In the genomic region with DNA sequence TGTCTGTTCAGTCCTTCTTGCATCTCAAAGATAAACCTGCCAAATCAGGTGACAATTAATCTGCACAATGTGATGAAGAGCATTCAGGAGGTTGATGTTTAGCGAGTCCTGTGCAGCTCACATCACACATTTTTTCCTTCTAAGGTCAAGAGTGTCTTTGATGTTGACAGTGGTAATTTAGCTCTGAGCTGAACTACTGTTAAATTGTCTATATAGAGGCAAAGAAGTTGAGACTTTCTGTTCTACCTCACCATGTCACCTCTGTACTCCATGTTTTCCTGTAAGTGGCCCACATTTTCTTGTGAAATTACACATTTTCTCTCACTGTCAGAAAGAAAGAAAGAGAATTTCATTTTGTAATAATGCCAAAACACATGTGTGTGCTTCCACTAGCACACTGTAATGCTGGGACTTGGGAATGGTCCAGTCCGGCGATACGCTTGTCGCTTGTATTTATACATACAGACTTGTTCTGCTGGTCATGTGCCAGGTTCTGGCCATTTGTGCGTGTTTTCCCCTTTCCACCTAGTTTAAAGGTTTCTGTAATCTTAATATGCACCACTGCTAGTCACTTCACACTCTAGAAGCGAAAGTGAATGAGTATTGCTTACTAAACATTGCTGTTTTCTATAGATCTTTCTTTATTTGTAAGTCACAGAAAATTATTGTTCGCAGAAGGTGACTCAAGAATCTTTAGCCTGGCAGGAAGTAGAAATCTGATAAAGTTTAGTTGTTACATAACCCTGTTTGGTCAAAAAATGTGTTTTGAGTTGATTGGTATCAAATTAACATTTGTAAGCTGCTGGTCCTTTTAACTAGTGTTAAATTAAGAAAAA, we compare ENCODE assay signal across 9 cellular contexts.
DNase-seq lines count a peak whose midpoint lies in the region; ATAC-seq, FAIRE-seq and TF ChIP-seq lines count a peak whose summit lies in the region.
"Had no signal": no experiment of that assay in that cellular context is flagged by ENCODE, and none has a peak within 500 bp of the region (broad histone marks: within the 10 kb centered on the region; RNA-seq: fewer than 3 reads in every experiment).

No MANE protein-coding gene starts in this region.

- H3K9me2 ChIP-seq in OCI-LY7 (ENCODE audit: insufficient read depth, low read length), result no peaks in the 10 kb centered on the region

- H3K9ac ChIP-seq in K562 (ENCODE audit: insufficient read depth in 1 of 2, low read depth in 2 of 2, low read length in 2 of 2) (peak overlapping the region in 1 of 2 experiments; percentile 55; a peak in 2 of 4 replicates), keratinocyte (ENCODE audit: control insufficient read depth, extremely low read depth, insufficient read depth, low read length) (no peak overlapping the region)

- H3K9me1 ChIP-seq in K562 (ENCODE audit: control insufficient read depth, insufficient read depth, low read length), result no peaks in the 10 kb centered on the region
- H3K9me1 ChIP-seq in keratinocyte (ENCODE audit: control insufficient read depth, extremely low read depth, insufficient read depth, low read length), result no peaks in the 10 kb centered on the region

- in situ Hi-C loops in K562 (cut with MboI), result loop anchor here (25.0 kb wide), 1 partner anchor 1097 kb away; no protein-coding TSS in a partner anchor

- dilution Hi-C loops in keratinocyte (cut with MboI; ENCODE audit: extremely low pct_ligation_motif_present, low sequenced_read_pairs), result no loop called here

- H4K20me1 ChIP-seq in K562 (replicated peaks; ENCODE audit: control insufficient read depth, insufficient read depth, low read length), result no peaks in the 10 kb centered on the region
- H4K20me1 ChIP-seq in keratinocyte (ENCODE audit: control insufficient read depth, extremely low read depth, insufficient read depth, low read length), result no peaks in the 10 kb centered on the region
- H4K20me1 ChIP-seq in OCI-LY7 (ENCODE audit: insufficient read depth, low read length), result no peaks in the 10 kb centered on the region

- peaks cover 2% of the 10 kb centered on the region for H3K9me3 Mint-ChIP-seq in activated CD8-positive, alpha-beta T cell treated with anti-CD3 and anti-CD28 coated beads for 36 hours

- no peak for TF ChIP-seq RAD21 in K562 (CRISPR knock-in tag; conservative IDR thresholded peaks at IDR 0.05 in 1 of 2, IDR thresholded peaks at IDR 0.05 in 1 of 2)

- no TSS peak for BruUV-seq in K562 (replicated peaks; lab: Mats Ljungman, UMichigan)
- BruUV-seq in OCI-LY7 (replicated peaks; lab: Mats Ljungman, UMichigan), result no TSS peak

- H3K27me3 ChIP-seq in K562 (ENCODE audit: control insufficient read depth in 2 of 2, insufficient read depth in 2 of 2, low read length in 2 of 2) (no peaks in the 10 kb centered on the region), keratinocyte (ENCODE audit: control insufficient read depth, extremely low read depth, insufficient read depth, low read length) (no peaks in the 10 kb centered on the region), thyroid gland (no peaks in the 10 kb centered on the region)

- H3K4me1 ChIP-seq in K562 (replicated peaks in 1 of 2; ENCODE audit: control insufficient read depth in 2 of 2, insufficient read depth in 2 of 2, low read length in 2 of 2) (peaks cover 0 to 20% of the 10 kb centered on the region in 2 experiments; a peak in 2 of 5 replicates), keratinocyte (ENCODE audit: control insufficient read depth, extremely low read depth, insufficient read depth, low read length) (peaks cover 3% of the 10 kb centered on the region), thyroid gland (peaks cover 7 to 11% of the 10 kb centered on the region in 2 donors), OCI-LY7 (ENCODE audit: insufficient read depth, low read length, poor library complexity, severe bottlenecking) (no peaks in the 10 kb centered on the region)

- POLR2A ChIA-PET in K562 (lab: Yijun Ruan, JAX) (no interaction called here), OCI-LY7 (lab: Charles Lee) (interaction anchor here (0.6 to 1.6 kb wide), 3 partner anchors 9 to 1676 kb away, joined by 3 to 4 read pairs (median 3); no protein-coding TSS in a partner anchor)
- POLR2A ChIA-PET in activated CD8-positive, alpha-beta T cell treated with anti-CD3 and anti-CD28 coated beads for 36 hours (lab: Charles Lee), result no interaction called here

- H3K9me3 ChIP-seq in K562 (replicated peaks; ENCODE audit: control insufficient read depth, insufficient read depth, low read depth, low read length) (peaks cover 7% of the 10 kb centered on the region), keratinocyte (ENCODE audit: control insufficient read depth, low read depth, low read length) (no peaks in the 10 kb centered on the region), thyroid gland (no peaks in the 10 kb centered on the region), OCI-LY7 (ENCODE audit: low read length) (no peaks in the 10 kb centered on the region)

- ATAC-seq in HG02840 (IDR thresholded peaks at IDR 0.05; ENCODE audit: low FRiP score, unreplicated experiment) (peak; percentile 51), K562 (peak; percentile 67)
- ATAC-seq in activated CD8-positive, alpha-beta T cell treated with anti-CD3 and anti-CD28 coated beads for 36 hours, result no peak

- no peak overlapping the region for H3K4me3 Mint-ChIP-seq in activated CD8-positive, alpha-beta T cell treated with anti-CD3 and anti-CD28 coated beads for 36 hours

- CTCF ChIA-PET in K562 (lab: Yijun Ruan, JAX; ENCODE audit: low intra/inter-chr PET ratio) (no interaction called here), OCI-LY7 (lab: Charles Lee; ENCODE audit: unreplicated experiment) (no interaction called here)
- CTCF ChIA-PET in activated CD8-positive, alpha-beta T cell treated with anti-CD3 and anti-CD28 coated beads for 36 hours (lab: Charles Lee), result no interaction called here

- no peak for TF ChIP-seq POLR2A in K562 (conservative IDR thresholded peaks at IDR 0.05)
- TF ChIP-seq POLR2A in thyroid gland (IDR thresholded peaks at IDR 0.05), result no peak

- H3K27ac ChIP-seq in K562 (ENCODE audit: extremely low read depth, low read depth, low read length) (peak overlapping the region; percentile 89), keratinocyte (ENCODE audit: control insufficient read depth, insufficient read depth, low read length) (no peak overlapping the region), thyroid gland (peak overlapping the region; percentile 16 to 55 (median 34)), OCI-LY7 (ENCODE audit: low read depth, low read length, poor library complexity, severe bottlenecking) (no peak overlapping the region)

- peak; percentile 19 for FAIRE-seq in K562 (lab: Jason Lieb, UNC)
- FAIRE-seq in keratinocyte (lab: Jason Lieb, UNC), result no peak

- 3% methylated on average over 8 of the region's 8 CpGs for WGBS in K562 (ENCODE audit: insufficient coverage, low coverage, missing lambda C conversion rate)
- WGBS in thyroid gland, 2 donors, result 28 to 30% methylated on average over 8 of the region's 8 CpGs

- H3K4me2 ChIP-seq in K562 (ENCODE audit: insufficient read depth, low read length) (peak overlapping the region; percentile 78), keratinocyte (ENCODE audit: control insufficient read depth, extremely low read depth, insufficient read depth, low read depth, low read length) (peak overlapping the region; percentile 31), OCI-LY7 (ENCODE audit: low read length) (no peak overlapping the region)

- H3K4me3 ChIP-seq in K562 (no peak overlapping the region), keratinocyte (ENCODE audit: control insufficient read depth in 2 of 3, extremely low read depth in 1 of 3, insufficient read depth in 2 of 3, low read depth in 1 of 3, low read length in 3 of 3) (no peak overlapping the region), thyroid gland (replicated peaks in 1 of 3) (peak overlapping the region in 1 of 3 donors; percentile 24), OCI-LY7 (ENCODE audit: low read depth, low read length, poor library complexity, severe bottlenecking) (no peak overlapping the region)

- H2AFZ ChIP-seq in K562 (ENCODE audit: low read depth, low read length) (peak overlapping the region; percentile 95), keratinocyte (ENCODE audit: control insufficient read depth, low read length) (no peak overlapping the region), OCI-LY7 (ENCODE audit: low read length) (no peak overlapping the region)

- H3K79me2 ChIP-seq in K562 (ENCODE audit: control insufficient read depth, insufficient read depth, low read length), result no peaks in the 10 kb centered on the region
- H3K79me2 ChIP-seq in keratinocyte (ENCODE audit: control insufficient read depth, insufficient read depth, low read length), result no peaks in the 10 kb centered on the region
- no peaks in the 10 kb centered on the region for H3K79me2 ChIP-seq in OCI-LY7 (ENCODE audit: insufficient read depth, low read depth, low read length)

- H3K36me3 Mint-ChIP-seq in activated CD8-positive, alpha-beta T cell treated with anti-CD3 and anti-CD28 coated beads for 36 hours (ENCODE audit: low read depth), result peaks cover 2% of the 10 kb centered on the region

- DNase-seq in K562 (ENCODE audit: extremely low read depth in 1 of 4, low spot score in 3 of 4) (peak in 3 of 4 experiments; percentile 8 to 57 (median 12)), keratinocyte (ENCODE audit: low read depth, low spot score) (peak; percentile 2), thyroid gland (peak; percentile 35 to 37), OCI-LY7 (ENCODE audit: low spot score) (no peak), NCI-H1092 treated with DMSO at 0.1 percent for 48 hours (lab: John Stamatoyannopoulos, UW) (no peak)
- no peak for DNase-seq in activated CD8-positive, alpha-beta T cell treated with anti-CD3 and anti-CD28 coated beads for 36 hours
- DNase-seq: activated T-cell treated with anti-CD3 and anti-CD28 coated beads, Interleukin-2, amount 50 U/mL, for 1 hour; midbrain had no signal

- TF ChIP-seq CTCF in K562 (IDR thresholded peaks at IDR 0.05 in 2 of 3, conservative IDR thresholded peaks at IDR 0.05 in 1 of 3; ENCODE audit: insufficient read depth in 2 of 3, low read depth in 1 of 3, low read length in 3 of 3), result no peak
- no peak for TF ChIP-seq CTCF in keratinocyte (optimal IDR thresholded peaks at IDR 0.05 in 1 of 3, IDR thresholded peaks at IDR 0.05 in 1 of 3, conservative IDR thresholded peaks at IDR 0.05 in 1 of 3; ENCODE audit: extremely low read depth in 1 of 3, insufficient read depth in 2 of 3, low read length in 3 of 3)
- TF ChIP-seq CTCF in thyroid gland (IDR thresholded peaks at IDR 0.05), result no peak
- no peak for TF ChIP-seq CTCF in OCI-LY7 (conservative IDR thresholded peaks at IDR 0.05; ENCODE audit: low read length)
- TF ChIP-seq CTCF in activated CD8-positive, alpha-beta T cell treated with anti-CD3 and anti-CD28 coated beads for 36 hours (IDR thresholded peaks at IDR 0.05), result no peak

- no peak overlapping the region for H3K27ac Mint-ChIP-seq in activated CD8-positive, alpha-beta T cell treated with anti-CD3 and anti-CD28 coated beads for 36 hours

- H3K36me3 ChIP-seq in K562 (ENCODE audit: control insufficient read depth, insufficient read depth, low read length) (no peaks in the 10 kb centered on the region), keratinocyte (ENCODE audit: control insufficient read depth in 2 of 2, extremely low read depth in 1 of 2, insufficient read depth in 2 of 2, low read length in 2 of 2) (no peaks in the 10 kb centered on the region), thyroid gland (no peaks in the 10 kb centered on the region), OCI-LY7 (ENCODE audit: insufficient read depth, low read length) (no peaks in the 10 kb centered on the region)

- no peaks in the 10 kb centered on the region for H3K27me3 Mint-ChIP-seq in activated CD8-positive, alpha-beta T cell treated with anti-CD3 and anti-CD28 coated beads for 36 hours

- intact Hi-C loops in K562 (cut with micrococcal nuclease), result loop anchor here (5.0 to 10.0 kb wide), 3 partner anchors 37 to 159 kb away; no protein-coding TSS in a partner anchor
- intact Hi-C loops in thyroid gland (cut with DNase I), result no loop called here
- intact Hi-C loops in OCI-LY7 (cut with micrococcal nuclease; ENCODE audit: unreplicated experiment), result no loop called here
- intact Hi-C loops in activated CD8-positive, alpha-beta T cell treated with anti-CD3 and anti-CD28 coated beads for 36 hours (cut with micrococcal nuclease), result no loop called here

- no peaks in the 10 kb centered on the region for H3K4me1 Mint-ChIP-seq in activated CD8-positive, alpha-beta T cell treated with anti-CD3 and anti-CD28 coated beads for 36 hours (ENCODE audit: low read depth)

- TF ChIP-seq EP300 in K562 (IDR thresholded peaks at IDR 0.05; ENCODE audit: low read length), result no peak

Comparison
In these comparisons a context has a peak if more than half of its experiments do, and no peak if none do; other contexts are left out.
1. DNase-seq: peak in K562 (3 of 4), keratinocyte (single experiment) and thyroid gland (2 of 2); none in OCI-LY7 (single experiment), NCI-H1092 treated with DMSO at 0.1 percent for 48 hours (single experiment) and activated CD8-positive, alpha-beta T cell treated with anti-CD3 and anti-CD28 coated beads for 36 hours (single experiment).
2. H3K27ac ChIP-seq: peak in K562 (single experiment) and thyroid gland (3 of 3); none in keratinocyte (single experiment) and OCI-LY7 (single experiment).